ENCODE assay signal across 1 cellular context in genomic region chr20:63083831-63084562, GRCh38.
A peak's percentile ranks its signal among the peaks of the same experiment; 100 is the strongest.
TF ChIP-seq lines count a peak whose summit lies in the region.

No MANE protein-coding gene starts in this region.

TF ChIP-seq in HepG2, 621 proteins besides CTCF, POLR2A, EP300 and RAD21 (continued from another document and continues in another):
- TF ChIP-seq TBX2 (CRISPR knock-in tag; IDR thresholded peaks at IDR 0.05; ENCODE audit: borderline replicate concordance) = peak; percentile 21; the same call in 1 of the 2 replicates
- no peak for TF ChIP-seq ZNF589 (CRISPR knock-in tag; conservative IDR thresholded peaks at IDR 0.05)
- no peak for TF ChIP-seq TOE1 (CRISPR knock-in tag; IDR thresholded peaks at IDR 0.05)
- no peak for TF ChIP-seq NCOA1 (CRISPR knock-in tag; IDR thresholded peaks at IDR 0.05)
- peak; percentile 6; the same call in 1 of the 2 replicates for TF ChIP-seq TARDBP (CRISPR knock-in tag; IDR thresholded peaks at IDR 0.05)
- TF ChIP-seq SOX13 (IDR thresholded peaks at IDR 0.05) = no peak
- TF ChIP-seq SOX13 (CRISPR knock-in tag; conservative IDR thresholded peaks at IDR 0.05 in 1 of 2, IDR thresholded peaks at IDR 0.05 in 1 of 2) = no peak
- TF ChIP-seq RXRA (CRISPR knock-in tag; IDR thresholded peaks at IDR 0.05) = peak; percentile 27; the same call in 1 of the 2 replicates
- no peak for TF ChIP-seq KDM5A (IDR thresholded peaks at IDR 0.05; ENCODE audit: borderline replicate concordance, low read length)
- TF ChIP-seq HOXA3 (CRISPR knock-in tag; IDR thresholded peaks at IDR 0.05) = peak; percentile 44; the same call in 1 of the 2 replicates
- TF ChIP-seq, protein P1, sequence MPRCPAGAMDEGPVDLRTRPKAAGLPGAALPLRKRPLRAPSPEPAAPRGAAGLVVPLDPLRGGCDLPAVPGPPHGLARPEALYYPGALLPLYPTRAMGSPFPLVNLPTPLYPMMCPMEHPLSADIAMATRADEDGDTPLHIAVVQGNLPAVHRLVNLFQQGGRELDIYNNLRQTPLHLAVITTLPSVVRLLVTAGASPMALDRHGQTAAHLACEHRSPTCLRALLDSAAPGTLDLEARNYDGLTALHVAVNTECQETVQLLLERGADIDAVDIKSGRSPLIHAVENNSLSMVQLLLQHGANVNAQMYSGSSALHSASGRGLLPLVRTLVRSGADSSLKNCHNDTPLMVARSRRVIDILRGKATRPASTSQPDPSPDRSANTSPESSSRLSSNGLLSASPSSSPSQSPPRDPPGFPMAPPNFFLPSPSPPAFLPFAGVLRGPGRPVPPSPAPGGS (CRISPR knock-in tag; IDR thresholded peaks at IDR 0.05) = no peak
- TF ChIP-seq ZNF646 (CRISPR knock-in tag; IDR thresholded peaks at IDR 0.05) = no peak
- TF ChIP-seq, protein P2, sequence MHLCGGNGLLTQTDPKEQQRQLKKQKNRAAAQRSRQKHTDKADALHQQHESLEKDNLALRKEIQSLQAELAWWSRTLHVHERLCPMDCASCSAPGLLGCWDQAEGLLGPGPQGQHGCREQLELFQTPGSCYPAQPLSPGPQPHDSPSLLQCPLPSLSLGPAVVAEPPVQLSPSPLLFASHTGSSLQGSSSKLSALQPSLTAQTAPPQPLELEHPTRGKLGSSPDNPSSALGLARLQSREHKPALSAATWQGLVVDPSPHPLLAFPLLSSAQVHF (CRISPR knock-in tag; IDR thresholded peaks at IDR 0.05) = no peak
- no peak for TF ChIP-seq DMTF1 (CRISPR knock-in tag; IDR thresholded peaks at IDR 0.05)
- no peak for TF ChIP-seq ETV6 (CRISPR knock-in tag; conservative IDR thresholded peaks at IDR 0.05)
- TF ChIP-seq KDM4B (CRISPR knock-in tag; IDR thresholded peaks at IDR 0.05) = no peak
- no peak for TF ChIP-seq ZNF33A (CRISPR knock-in tag; IDR thresholded peaks at IDR 0.05; ENCODE audit: borderline replicate concordance)
- TF ChIP-seq ZNF10 (CRISPR knock-in tag; IDR thresholded peaks at IDR 0.05; ENCODE audit: borderline replicate concordance, low read depth) = no peak
- TF ChIP-seq GTF3A (CRISPR knock-in tag; conservative IDR thresholded peaks at IDR 0.05) = no peak
- TF ChIP-seq, protein P3, sequence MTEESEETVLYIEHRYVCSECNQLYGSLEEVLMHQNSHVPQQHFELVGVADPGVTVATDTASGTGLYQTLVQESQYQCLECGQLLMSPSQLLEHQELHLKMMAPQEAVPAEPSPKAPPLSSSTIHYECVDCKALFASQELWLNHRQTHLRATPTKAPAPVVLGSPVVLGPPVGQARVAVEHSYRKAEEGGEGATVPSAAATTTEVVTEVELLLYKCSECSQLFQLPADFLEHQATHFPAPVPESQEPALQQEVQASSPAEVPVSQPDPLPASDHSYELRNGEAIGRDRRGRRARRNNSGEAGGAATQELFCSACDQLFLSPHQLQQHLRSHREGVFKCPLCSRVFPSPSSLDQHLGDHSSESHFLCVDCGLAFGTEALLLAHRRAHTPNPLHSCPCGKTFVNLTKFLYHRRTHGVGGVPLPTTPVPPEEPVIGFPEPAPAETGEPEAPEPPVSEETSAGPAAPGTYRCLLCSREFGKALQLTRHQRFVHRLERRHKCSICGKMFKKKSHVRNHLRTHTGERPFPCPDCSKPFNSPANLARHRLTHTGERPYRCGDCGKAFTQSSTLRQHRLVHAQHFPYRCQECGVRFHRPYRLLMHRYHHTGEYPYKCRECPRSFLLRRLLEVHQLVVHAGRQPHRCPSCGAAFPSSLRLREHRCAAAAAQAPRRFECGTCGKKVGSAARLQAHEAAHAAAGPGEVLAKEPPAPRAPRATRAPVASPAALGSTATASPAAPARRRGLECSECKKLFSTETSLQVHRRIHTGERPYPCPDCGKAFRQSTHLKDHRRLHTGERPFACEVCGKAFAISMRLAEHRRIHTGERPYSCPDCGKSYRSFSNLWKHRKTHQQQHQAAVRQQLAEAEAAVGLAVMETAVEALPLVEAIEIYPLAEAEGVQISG (CRISPR knock-in tag; IDR thresholded peaks at IDR 0.05) = no peak
- TF ChIP-seq SATB2 (CRISPR knock-in tag; IDR thresholded peaks at IDR 0.05) = no peak
- no peak for TF ChIP-seq BORCS8-MEF2B (CRISPR knock-in tag; IDR thresholded peaks at IDR 0.05)
- TF ChIP-seq TFE3 (CRISPR knock-in tag; IDR thresholded peaks at IDR 0.05) = no peak
- no peak for TF ChIP-seq SETDB1 (CRISPR knock-in tag; IDR thresholded peaks at IDR 0.05; ENCODE audit: borderline replicate concordance)
- TF ChIP-seq GMEB1 (CRISPR knock-in tag; IDR thresholded peaks at IDR 0.05; ENCODE audit: borderline replicate concordance) = no peak
- no peak for TF ChIP-seq TIGD3 (CRISPR knock-in tag; IDR thresholded peaks at IDR 0.05; ENCODE audit: borderline replicate concordance)
- peak; percentile 54; the same call in 1 of the 2 replicates for TF ChIP-seq ZNF180 (CRISPR knock-in tag; IDR thresholded peaks at IDR 0.05; ENCODE audit: borderline replicate concordance, low read depth)
- no peak; the same call in 1 of the 2 replicates for TF ChIP-seq EHMT2 (IDR thresholded peaks at IDR 0.05; ENCODE audit: borderline replicate concordance, low read depth, low read length)
- TF ChIP-seq MYC (CRISPR knock-in tag; IDR thresholded peaks at IDR 0.05; ENCODE audit: borderline replicate concordance) = peak; percentile 59; the same call in 1 of the 2 replicates
- TF ChIP-seq ZSCAN22 (CRISPR knock-in tag; IDR thresholded peaks at IDR 0.05) = no peak
- no peak for TF ChIP-seq THRA (CRISPR knock-in tag; IDR thresholded peaks at IDR 0.05; ENCODE audit: borderline replicate concordance)
- no peak for TF ChIP-seq CENPX (CRISPR knock-in tag; IDR thresholded peaks at IDR 0.05)
- no peak for TF ChIP-seq PAWR (CRISPR knock-in tag; IDR thresholded peaks at IDR 0.05; ENCODE audit: borderline replicate concordance)
- no peak for TF ChIP-seq KLF13 (CRISPR knock-in tag; IDR thresholded peaks at IDR 0.05)
- TF ChIP-seq RAD51 (IDR thresholded peaks at IDR 0.05; ENCODE audit: borderline replicate concordance) = no peak
- TF ChIP-seq ZBTB7B (CRISPR knock-in tag; IDR thresholded peaks at IDR 0.05) = peak; percentile 73
- 0 out of 2 replicates have a peak, but pooled peaks have one; percentile 42 for TF ChIP-seq AHR (CRISPR knock-in tag; IDR thresholded peaks at IDR 0.05)
- 0 out of 2 replicates have a peak, but pooled peaks have one; percentile 15 for TF ChIP-seq ZBTB37 (CRISPR knock-in tag; IDR thresholded peaks at IDR 0.05)
